Comparison of ENCODE assay signal across 1 cellular context in the genomic region with DNA sequence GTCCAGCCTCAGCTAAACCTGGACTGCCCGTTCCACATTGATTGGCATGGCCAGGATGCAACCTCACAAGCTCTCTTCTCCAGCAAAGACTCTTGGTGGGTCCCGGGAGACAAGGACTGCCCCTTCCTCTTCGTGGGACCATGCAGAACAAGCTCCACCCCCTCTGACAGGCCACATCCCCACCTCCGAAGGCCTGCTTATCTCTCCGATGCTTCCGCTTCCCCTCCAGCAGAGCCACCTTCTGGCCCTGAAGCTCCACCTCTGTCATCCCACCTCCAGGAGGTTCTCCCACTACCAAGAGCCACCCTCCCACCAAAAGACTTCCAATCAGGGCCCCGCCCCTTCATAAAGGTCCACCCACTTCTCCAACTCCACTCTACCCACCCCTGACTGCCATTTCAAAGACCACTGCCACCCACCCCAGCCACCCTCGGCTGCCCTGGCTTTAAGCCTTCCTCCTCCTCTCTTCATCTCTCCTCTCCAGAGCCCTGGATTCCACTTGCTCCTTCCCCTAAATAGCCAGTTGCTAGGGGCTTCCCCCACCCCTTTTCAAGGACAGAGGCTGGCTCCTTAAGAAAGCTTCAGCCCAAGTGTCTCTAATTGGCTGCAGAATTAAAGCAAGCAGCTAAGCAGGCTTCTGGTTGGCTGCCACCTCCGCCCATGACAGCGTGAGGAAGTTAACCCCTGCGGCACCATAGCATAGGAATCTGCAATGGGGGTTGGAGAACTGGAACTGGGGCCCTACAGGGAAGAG.
TF ChIP-seq lines count a peak whose summit lies in the region.

No MANE protein-coding gene starts in this region.

TF ChIP-seq in K562, 482 proteins besides CTCF, POLR2A, EP300 and RAD21 (continued from another document and continues in another):
- TF ChIP-seq THAP12 (CRISPR knock-in tag; IDR thresholded peaks at IDR 0.05) (no peak), ETV6 (IDR thresholded peaks at IDR 0.05; ENCODE audit: borderline replicate concordance in 1 of 2, low read depth in 2 of 2, low read length in 1 of 2) (no peak), ETV6 (CRISPR knock-in tag; IDR thresholded peaks at IDR 0.05; ENCODE audit: borderline replicate concordance) (no peak), ZNF780A (CRISPR knock-in tag; IDR thresholded peaks at IDR 0.05) (no peak), KAT2B (IDR thresholded peaks at IDR 0.05; ENCODE audit: low read depth, low read length) (no peak), ZNF75A (CRISPR knock-in tag; IDR thresholded peaks at IDR 0.05) (peak; percentile 89), ZKSCAN8 (CRISPR knock-in tag; IDR thresholded peaks at IDR 0.05) (no peak), NFE2 (IDR thresholded peaks at IDR 0.05; ENCODE audit: low read depth) (no peak), ZNF174 (CRISPR knock-in tag; IDR thresholded peaks at IDR 0.05) (no peak), SRSF1 (IDR thresholded peaks at IDR 0.05; ENCODE audit: low read depth, low read length) (no peak), RB1 (IDR thresholded peaks at IDR 0.05; ENCODE audit: low read depth) (no peak), TOE1 (IDR thresholded peaks at IDR 0.05; ENCODE audit: borderline replicate concordance) (peak; percentile 88), TOE1 (CRISPR knock-in tag; IDR thresholded peaks at IDR 0.05; ENCODE audit: borderline replicate concordance, low read depth) (no peak), MYNN (IDR thresholded peaks at IDR 0.05) (no peak), MYNN (CRISPR knock-in tag; IDR thresholded peaks at IDR 0.05) (no peak), MXI1 (IDR thresholded peaks at IDR 0.05; ENCODE audit: low read depth, low read length) (no peak), NCOA1 (IDR thresholded peaks at IDR 0.05; ENCODE audit: low read depth) (peak; percentile 41; the same call in 1 of the 2 replicates), GTF3C2 (IDR thresholded peaks at IDR 0.05; ENCODE audit: borderline replicate concordance, extremely low read depth, insufficient read length) (no peak), PHF8 (IDR thresholded peaks at IDR 0.05; ENCODE audit: borderline replicate concordance, low read length) (peak; percentile 52; the same call in 1 of the 2 replicates), FUS (optimal IDR thresholded peaks at IDR 0.05; ENCODE audit: low read depth, low read length) (no peak), ZNF143 (CRISPR knock-in tag; IDR thresholded peaks at IDR 0.05) (no peak), POLR2G (IDR thresholded peaks at IDR 0.05; ENCODE audit: low read depth, low read length) (0 out of 2 replicates have a peak, but pooled peaks have one; percentile 47), GTF2F1 (IDR thresholded peaks at IDR 0.05; ENCODE audit: low read depth, low read length) (no peak), BCLAF1 (IDR thresholded peaks at IDR 0.05; ENCODE audit: borderline replicate concordance in 1 of 2, control insufficient read depth in 1 of 2, low read depth in 2 of 2, low read length in 1 of 2) (no peak), ETS2 (tag; IDR thresholded peaks at IDR 0.05; ENCODE audit: borderline replicate concordance, poor library complexity, severe bottlenecking) (no peak), RBM39 (optimal IDR thresholded peaks at IDR 0.05; ENCODE audit: low read depth, low read length) (no peak), PML (IDR thresholded peaks at IDR 0.05; ENCODE audit: low read length) (no peak), MNT (conservative IDR thresholded peaks at IDR 0.05) (peak in 1 of 2 experiments; percentile 55; a peak in 1 of 4 replicates), ZNF518B (CRISPR knock-in tag; IDR thresholded peaks at IDR 0.05) (no peak)
- TF ChIP-seq, protein P1, sequence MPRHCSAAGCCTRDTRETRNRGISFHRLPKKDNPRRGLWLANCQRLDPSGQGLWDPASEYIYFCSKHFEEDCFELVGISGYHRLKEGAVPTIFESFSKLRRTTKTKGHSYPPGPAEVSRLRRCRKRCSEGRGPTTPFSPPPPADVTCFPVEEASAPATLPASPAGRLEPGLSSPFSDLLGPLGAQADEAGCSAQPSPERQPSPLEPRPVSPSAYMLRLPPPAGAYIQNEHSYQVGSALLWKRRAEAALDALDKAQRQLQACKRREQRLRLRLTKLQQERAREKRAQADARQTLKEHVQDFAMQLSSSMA (CRISPR knock-in tag; IDR thresholded peaks at IDR 0.05): no peak
- TF ChIP-seq, protein P2, sequence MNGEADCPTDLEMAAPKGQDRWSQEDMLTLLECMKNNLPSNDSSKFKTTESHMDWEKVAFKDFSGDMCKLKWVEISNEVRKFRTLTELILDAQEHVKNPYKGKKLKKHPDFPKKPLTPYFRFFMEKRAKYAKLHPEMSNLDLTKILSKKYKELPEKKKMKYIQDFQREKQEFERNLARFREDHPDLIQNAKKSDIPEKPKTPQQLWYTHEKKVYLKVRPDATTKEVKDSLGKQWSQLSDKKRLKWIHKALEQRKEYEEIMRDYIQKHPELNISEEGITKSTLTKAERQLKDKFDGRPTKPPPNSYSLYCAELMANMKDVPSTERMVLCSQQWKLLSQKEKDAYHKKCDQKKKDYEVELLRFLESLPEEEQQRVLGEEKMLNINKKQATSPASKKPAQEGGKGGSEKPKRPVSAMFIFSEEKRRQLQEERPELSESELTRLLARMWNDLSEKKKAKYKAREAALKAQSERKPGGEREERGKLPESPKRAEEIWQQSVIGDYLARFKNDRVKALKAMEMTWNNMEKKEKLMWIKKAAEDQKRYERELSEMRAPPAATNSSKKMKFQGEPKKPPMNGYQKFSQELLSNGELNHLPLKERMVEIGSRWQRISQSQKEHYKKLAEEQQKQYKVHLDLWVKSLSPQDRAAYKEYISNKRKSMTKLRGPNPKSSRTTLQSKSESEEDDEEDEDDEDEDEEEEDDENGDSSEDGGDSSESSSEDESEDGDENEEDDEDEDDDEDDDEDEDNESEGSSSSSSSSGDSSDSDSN (IDR thresholded peaks at IDR 0.05; ENCODE audit: borderline replicate concordance in 1 of 2, low read depth in 2 of 2, low read length in 2 of 2): no peak
- TF ChIP-seq, protein P3, sequence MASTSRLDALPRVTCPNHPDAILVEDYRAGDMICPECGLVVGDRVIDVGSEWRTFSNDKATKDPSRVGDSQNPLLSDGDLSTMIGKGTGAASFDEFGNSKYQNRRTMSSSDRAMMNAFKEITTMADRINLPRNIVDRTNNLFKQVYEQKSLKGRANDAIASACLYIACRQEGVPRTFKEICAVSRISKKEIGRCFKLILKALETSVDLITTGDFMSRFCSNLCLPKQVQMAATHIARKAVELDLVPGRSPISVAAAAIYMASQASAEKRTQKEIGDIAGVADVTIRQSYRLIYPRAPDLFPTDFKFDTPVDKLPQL (IDR thresholded peaks at IDR 0.05; ENCODE audit: extremely low read depth, insufficient read length): no peak
- TF ChIP-seq, protein P4, sequence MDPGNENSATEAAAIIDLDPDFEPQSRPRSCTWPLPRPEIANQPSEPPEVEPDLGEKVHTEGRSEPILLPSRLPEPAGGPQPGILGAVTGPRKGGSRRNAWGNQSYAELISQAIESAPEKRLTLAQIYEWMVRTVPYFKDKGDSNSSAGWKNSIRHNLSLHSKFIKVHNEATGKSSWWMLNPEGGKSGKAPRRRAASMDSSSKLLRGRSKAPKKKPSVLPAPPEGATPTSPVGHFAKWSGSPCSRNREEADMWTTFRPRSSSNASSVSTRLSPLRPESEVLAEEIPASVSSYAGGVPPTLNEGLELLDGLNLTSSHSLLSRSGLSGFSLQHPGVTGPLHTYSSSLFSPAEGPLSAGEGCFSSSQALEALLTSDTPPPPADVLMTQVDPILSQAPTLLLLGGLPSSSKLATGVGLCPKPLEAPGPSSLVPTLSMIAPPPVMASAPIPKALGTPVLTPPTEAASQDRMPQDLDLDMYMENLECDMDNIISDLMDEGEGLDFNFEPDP (CRISPR knock-in tag; IDR thresholded peaks at IDR 0.05): no peak
